In the genomic region with DNA sequence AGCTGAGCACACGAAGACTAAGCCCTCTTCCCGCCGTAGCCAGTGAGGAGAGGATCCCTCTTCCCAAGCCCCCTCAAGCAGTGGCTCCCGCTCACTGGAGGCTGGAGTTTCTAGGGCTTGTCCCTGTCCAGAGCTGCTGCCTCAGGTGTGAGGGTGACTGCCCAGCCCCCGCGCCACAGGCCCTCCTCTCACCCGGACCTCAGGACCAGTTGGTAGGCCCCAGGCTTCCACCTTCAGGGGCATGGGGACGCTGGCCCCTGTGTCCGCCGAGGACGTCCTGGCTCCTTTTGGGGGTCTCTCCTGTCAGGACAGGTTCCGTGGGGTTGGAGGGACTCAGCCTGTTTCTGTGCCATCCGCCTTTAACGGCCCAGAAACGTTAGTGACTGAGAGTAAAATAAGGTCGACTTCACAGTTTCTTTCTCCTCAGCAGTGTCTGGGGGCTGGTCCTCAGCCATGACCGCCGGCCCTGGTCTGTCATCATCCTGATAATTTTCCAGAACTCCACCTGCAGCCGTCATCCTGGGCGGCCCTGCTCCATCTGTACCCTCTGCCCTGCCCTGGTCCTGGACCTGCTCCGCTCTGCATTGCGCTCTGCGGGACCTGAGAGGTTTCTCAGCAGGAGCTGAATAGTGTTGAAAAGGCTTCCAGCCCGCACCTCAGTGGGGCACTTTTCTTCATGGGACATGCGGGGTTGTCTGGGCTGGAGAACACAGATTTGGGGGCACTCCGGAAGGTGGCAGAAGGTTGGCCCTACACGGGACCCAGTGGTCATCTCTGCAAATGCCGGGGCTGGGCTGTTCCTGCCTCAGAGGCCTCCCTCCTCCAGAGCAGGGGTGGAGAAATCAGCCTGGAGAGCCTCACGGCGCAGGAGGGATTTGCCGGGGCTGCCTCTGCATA, we compare ENCODE assay signal across 20 cellular contexts. TPM values are rescaled to one million over a fixed set of nuclear protein-coding genes. Genes with fewer than 3 reads are reported as not detected.
"Had no signal": no experiment of that assay in that cellular context is flagged by ENCODE, and none has a peak within 500 bp of the region (broad histone marks: within the 10 kb centered on the region; RNA-seq: fewer than 3 reads in every experiment).

No MANE protein-coding gene starts in this region.

- DNase-seq: activated CD4-positive, alpha-beta T cell treated with anti-CD3 and anti-CD28 coated beads, Interleukin-2, amount 10 ng/mL, durations not matched to agents 7 days and 5 days; activated CD8-positive, alpha-beta memory T cell treated with anti-CD3 and anti-CD28 coated beads, Interleukin-2, amount 50 U/mL, for 4 hours; activated effector memory CD4-positive, alpha-beta T cell treated with Interleukin-2 at 50 U/mL for 16 hours; activated T-cell treated with anti-CD3 and anti-CD28 coated beads, Interleukin-2, amount 50 U/mL, for 4 hours; adrenal gland; dermis blood vessel endothelial cell; effector memory CD4-positive, alpha-beta T cell; esophagus squamous epithelium; heart right ventricle; immature natural killer cell; left ventricle myocardium superior; mesendoderm; stimulated activated naive CD8-positive, alpha-beta T cell treated with anti-CD3 and anti-CD28 coated beads, Interleukin-15, Interleukin-2, amounts not matched to agents 100 U/mL and 50 U/mL, for 24 hours; T1000 had no signal

- H3K36me3 Mint-ChIP-seq: activated naive CD4-positive, alpha-beta T cell treated with anti-CD3 and anti-CD28 coated beads, Interleukin-2, amount 50 U/mL, for 72 hours; immature natural killer cell; naive thymus-derived CD8-positive, alpha-beta T cell had no signal

- H3K4me3 ChIP-seq: adrenal gland, esophagus squamous epithelium, heart right ventricle, right atrium auricular region, tibial artery had no signal

- ATAC-seq: activated CD4-positive, CD25-positive, alpha-beta regulatory T cell treated with anti-CD3 and anti-CD28 coated beads, Interleukin-2, amount 50 U/mL, for 24 hours; activated naive CD4-positive, alpha-beta T cell treated with anti-CD3 and anti-CD28 coated beads, Interleukin-2, amount 50 U/mL, for 72 hours; activated T-cell treated with anti-CD3 and anti-CD28 coated beads, Interleukin-2, amount 50 U/mL, for 4 hours; heart right ventricle; left ventricle myocardium superior; naive thymus-derived CD8-positive, alpha-beta T cell; stimulated activated naive CD8-positive, alpha-beta T cell treated with anti-CD3 and anti-CD28 coated beads, Interleukin-15, Interleukin-2, amounts not matched to agents 100 U/mL and 50 U/mL, for 24 hours had no signal

- H3K27me3 ChIP-seq: adrenal gland, esophagus squamous epithelium, heart right ventricle, right atrium auricular region, tibial artery had no signal

- H3K9me3 Mint-ChIP-seq: activated CD4-positive, alpha-beta T cell treated with anti-CD3 and anti-CD28 coated beads, Interleukin-2, amount 10 ng/mL, durations not matched to agents 7 days and 5 days; activated naive CD4-positive, alpha-beta T cell treated with anti-CD3 and anti-CD28 coated beads, Interleukin-2, amount 50 U/mL, for 72 hours; activated T-cell treated with anti-CD3 and anti-CD28 coated beads, Interleukin-2, amount 50 U/mL, for 4 hours; immature natural killer cell; naive thymus-derived CD8-positive, alpha-beta T cell had no signal

- H3K4me3 Mint-ChIP-seq: activated CD4-positive, alpha-beta T cell treated with anti-CD3 and anti-CD28 coated beads, Interleukin-2, amount 10 ng/mL, durations not matched to agents 7 days and 5 days; activated T-cell treated with anti-CD3 and anti-CD28 coated beads, Interleukin-2, amount 50 U/mL, for 4 hours; immature natural killer cell; naive thymus-derived CD8-positive, alpha-beta T cell had no signal

- H3K4me1 Mint-ChIP-seq: activated CD4-positive, alpha-beta T cell treated with anti-CD3 and anti-CD28 coated beads, Interleukin-2, amount 10 ng/mL, durations not matched to agents 7 days and 5 days; immature natural killer cell; naive thymus-derived CD8-positive, alpha-beta T cell had no signal

- H3K27me3 Mint-ChIP-seq: activated CD4-positive, alpha-beta T cell treated with anti-CD3 and anti-CD28 coated beads, Interleukin-2, amount 10 ng/mL, durations not matched to agents 7 days and 5 days; naive thymus-derived CD8-positive, alpha-beta T cell had no signal

- H3K27ac ChIP-seq: esophagus squamous epithelium, tibial artery had no signal

- H3K36me3 ChIP-seq: adrenal gland, esophagus squamous epithelium, heart right ventricle, right atrium auricular region, tibial artery had no signal

- H3K27ac Mint-ChIP-seq: activated CD4-positive, alpha-beta T cell treated with anti-CD3 and anti-CD28 coated beads, Interleukin-2, amount 10 ng/mL, durations not matched to agents 7 days and 5 days; activated naive CD4-positive, alpha-beta T cell treated with anti-CD3 and anti-CD28 coated beads, Interleukin-2, amount 50 U/mL, for 72 hours; immature natural killer cell had no signal

- H3K9me3 ChIP-seq: adrenal gland, esophagus squamous epithelium, heart right ventricle, right atrium auricular region, tibial artery had no signal

RNA-seq across cellular contexts. Expression of a gene that starts 36.0 kb away (rescaled TPM):
- total RNA-seq: T-helper 1 cell treated with Interleukin-12 subunit alpha and Interleukin-12 subunit beta and Interleukin-4 antibody, amounts not matched to agents 30 ng/mL and 1 ng/mL, for 36 hours had no signal
- polyA plus RNA-seq: immature natural killer cell; naive thymus-derived CD8-positive, alpha-beta T cell had no signal
